ENCODE assay signal across 23 cellular contexts in the genomic region with DNA sequence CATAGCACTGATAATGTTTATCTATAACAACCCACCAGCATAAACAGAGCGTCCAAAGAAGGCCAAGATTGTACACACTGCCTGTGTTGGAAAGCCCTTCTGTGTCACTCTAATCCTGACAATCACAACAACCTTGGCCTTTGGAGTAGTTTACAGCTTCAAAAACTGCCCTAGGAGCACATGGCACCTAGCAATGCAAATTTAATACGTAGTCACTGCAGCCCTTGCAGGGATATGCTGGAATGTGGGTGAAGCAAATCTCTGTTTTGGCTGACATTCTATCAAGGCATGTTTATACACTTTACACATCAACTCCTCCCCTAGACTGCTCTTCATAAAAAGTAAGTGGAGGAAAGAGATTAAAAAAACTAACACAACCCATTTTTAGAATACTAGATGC.
"Had no signal": no experiment of that assay in that cellular context is flagged by ENCODE, and none has a peak within 500 bp of the region (broad histone marks: within the 10 kb centered on the region; RNA-seq: fewer than 3 reads in every experiment).

No MANE protein-coding gene starts in this region.

- DNase-seq: activated CD8-positive, alpha-beta memory T cell treated with anti-CD3 and anti-CD28 coated beads for 24 hours; activated gamma-delta T cell; dermis blood vessel endothelial cell; effector memory CD8-positive, alpha-beta T cell; esophagus squamous epithelium; glutamatergic neuron; hippocampal formation; kidney; left ventricle myocardium superior; naive thymus-derived CD4-positive, alpha-beta T cell; stimulated activated CD4-positive, alpha-beta T cell treated with anti-CD3 and anti-CD28 coated beads, Interleukin-2, amount 100 ng/mL, for 24 hours; stimulated activated naive CD8-positive, alpha-beta T cell treated with anti-CD3 and anti-CD28 coated beads, Interleukin-15, Interleukin-2, amounts not matched to agents 100 U/mL and 50 U/mL, for 24 hours; substantia nigra; uterus had no signal

- FAIRE-seq: kidney had no signal

- H3K4me1 ChIP-seq: esophagus squamous epithelium, foreskin keratinocyte, parathyroid adenoma, uterus had no signal

- H3K36me3 Mint-ChIP-seq: activated naive CD4-positive, alpha-beta T cell treated with anti-CD3 and anti-CD28 coated beads, Interleukin-2, amount 50 U/mL, for 24 hours; memory B cell; naive thymus-derived CD4-positive, alpha-beta T cell had no signal

- H3K4me3 ChIP-seq: adrenal gland, cardiac muscle cell, esophagus squamous epithelium, tibial nerve, uterus had no signal

- H3K27ac Mint-ChIP-seq: activated naive CD4-positive, alpha-beta T cell treated with anti-CD3 and anti-CD28 coated beads, Interleukin-2, amount 50 U/mL, for 24 hours; effector memory CD8-positive, alpha-beta T cell; memory B cell; naive thymus-derived CD4-positive, alpha-beta T cell; T-helper 1 cell treated with Interleukin-12 subunit alpha and Interleukin-12 subunit beta and Interleukin-4 antibody, amounts not matched to agents 30 μg/mL and 1 μg/mL, for 36 hours had no signal

- H3K27me3 Mint-ChIP-seq: activated naive CD4-positive, alpha-beta T cell treated with anti-CD3 and anti-CD28 coated beads, Interleukin-2, amount 50 U/mL, for 24 hours; effector memory CD8-positive, alpha-beta T cell had no signal

- H3K79me2 ChIP-seq: parathyroid adenoma had no signal

- H3K9me3 ChIP-seq: adrenal gland, esophagus squamous epithelium, uterus had no signal

- H3K4me1 Mint-ChIP-seq: activated naive CD4-positive, alpha-beta T cell treated with anti-CD3 and anti-CD28 coated beads, Interleukin-2, amount 50 U/mL, for 24 hours; memory B cell; naive thymus-derived CD4-positive, alpha-beta T cell had no signal

- H3K9me3 Mint-ChIP-seq: activated naive CD4-positive, alpha-beta T cell treated with anti-CD3 and anti-CD28 coated beads, Interleukin-2, amount 50 U/mL, for 24 hours; T-helper 1 cell treated with Interleukin-12 subunit alpha and Interleukin-12 subunit beta and Interleukin-4 antibody, amounts not matched to agents 30 μg/mL and 1 μg/mL, for 36 hours had no signal

- H3K9ac ChIP-seq: parathyroid adenoma had no signal

- ATAC-seq: activated CD4-positive, CD25-positive, alpha-beta regulatory T cell treated with anti-CD3 and anti-CD28 coated beads, Interleukin-2, amount 50 U/mL, for 24 hours; effector memory CD8-positive, alpha-beta T cell; foreskin keratinocyte; left ventricle myocardium superior; naive thymus-derived CD4-positive, alpha-beta T cell; stimulated activated naive CD8-positive, alpha-beta T cell treated with anti-CD3 and anti-CD28 coated beads, Interleukin-15, Interleukin-2, amounts not matched to agents 100 U/mL and 50 U/mL, for 24 hours had no signal

- H3K27me3 ChIP-seq: adrenal gland, cardiac muscle cell, esophagus squamous epithelium, foreskin keratinocyte, tibial nerve, uterus had no signal

- H3K27ac ChIP-seq: cardiac muscle cell, esophagus squamous epithelium, foreskin keratinocyte, parathyroid adenoma, tibial nerve, uterus had no signal

- H2AFZ ChIP-seq: parathyroid adenoma had no signal

- H3K4me3 Mint-ChIP-seq: activated naive CD4-positive, alpha-beta T cell treated with anti-CD3 and anti-CD28 coated beads, Interleukin-2, amount 50 U/mL, for 24 hours; effector memory CD8-positive, alpha-beta T cell; memory B cell; naive thymus-derived CD4-positive, alpha-beta T cell; T-helper 1 cell treated with Interleukin-12 subunit alpha and Interleukin-12 subunit beta and Interleukin-4 antibody, amounts not matched to agents 30 μg/mL and 1 μg/mL, for 36 hours had no signal

- H3K36me3 ChIP-seq: adrenal gland, cardiac muscle cell, esophagus squamous epithelium, tibial nerve, uterus had no signal
